ENCODE assay signal across 1 cellular context in the genomic region with DNA sequence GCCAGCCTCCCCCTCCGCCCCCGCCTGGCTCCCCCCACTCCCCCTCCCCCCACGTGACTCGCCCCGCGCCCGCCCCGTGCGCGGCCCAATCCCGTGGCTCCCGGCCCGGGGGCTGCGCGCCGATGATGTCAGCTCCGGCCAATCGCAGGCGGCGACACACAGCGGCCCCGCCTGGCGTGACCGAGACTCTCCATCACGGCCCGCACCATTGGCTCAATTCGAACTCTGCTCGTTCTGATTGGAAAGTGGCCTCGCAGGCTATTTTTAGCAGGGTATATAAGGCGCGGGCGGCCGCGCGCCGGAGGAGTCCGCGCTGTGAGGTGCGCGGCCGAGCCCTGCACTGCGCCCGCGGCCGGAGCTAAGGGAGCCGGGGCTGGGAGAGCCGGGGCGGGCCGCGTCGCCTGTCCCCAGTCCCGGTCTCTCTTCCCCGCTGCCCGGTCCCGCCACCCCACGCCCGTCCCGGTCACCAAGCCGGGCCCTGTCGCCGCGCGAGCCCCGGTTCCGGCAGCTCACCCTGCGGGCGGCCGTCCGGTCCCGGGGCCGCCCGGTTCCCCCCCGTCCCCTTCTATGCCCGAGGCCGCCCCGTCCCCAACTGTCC.
TF ChIP-seq lines count a peak whose summit lies in the region.

No MANE protein-coding gene starts in this region.

TF ChIP-seq in GM12878, 131 proteins besides CTCF, POLR2A, EP300 and RAD21 (continued from another document and continues in another):
- TF ChIP-seq ZNF687 (IDR thresholded peaks at IDR 0.05) (peak; percentile 93), SMC3 (IDR thresholded peaks at IDR 0.05; ENCODE audit: borderline replicate concordance, low read length) (no peak; the same call in 1 of the 2 replicates), CREM (IDR thresholded peaks at IDR 0.05; ENCODE audit: low read depth) (peak; percentile 57; the same call in 1 of the 2 replicates), HDGF (IDR thresholded peaks at IDR 0.05) (no peak), KAT2A (conservative IDR thresholded peaks at IDR 0.05; ENCODE audit: control insufficient read depth, low read depth, low read length) (no peak), MYB (IDR thresholded peaks at IDR 0.05; ENCODE audit: borderline replicate concordance, low read depth, low read length) (0 out of 2 replicates have a peak, but pooled peaks have one; percentile 58), YY1 (IDR thresholded peaks at IDR 0.05; ENCODE audit: low read depth, low read length) (peak; percentile 54), CREB1 (IDR thresholded peaks at IDR 0.05; ENCODE audit: low read depth) (peak; percentile 86), MEF2B (IDR thresholded peaks at IDR 0.05; ENCODE audit: partially characterized antibody, poor library complexity, severe bottlenecking) (peak; percentile 86), CHD2 (IDR thresholded peaks at IDR 0.05; ENCODE audit: borderline replicate concordance, low read depth, low read length) (peak; percentile 86; the same call in 1 of the 2 replicates), BHLHE40 (IDR thresholded peaks at IDR 0.05; ENCODE audit: borderline replicate concordance in 1 of 2, low read depth in 2 of 2, low read length in 1 of 2) (peak; percentile 68 to 83; a peak in 3 of 4 replicates), HDAC2 (IDR thresholded peaks at IDR 0.05) (no peak), NR2C2 (IDR thresholded peaks at IDR 0.05; ENCODE audit: borderline replicate concordance, control insufficient read depth, insufficient read length, low read depth) (no peak), FOXK2 (IDR thresholded peaks at IDR 0.05) (no peak), PAX5 (IDR thresholded peaks at IDR 0.05; ENCODE audit: borderline replicate concordance, low read depth, low read length) (peak; percentile 94), BACH1 (IDR thresholded peaks at IDR 0.05; ENCODE audit: borderline replicate concordance) (peak; percentile 91), MTA3 (IDR thresholded peaks at IDR 0.05; ENCODE audit: borderline replicate concordance, low read length) (no peak), KDM1A (IDR thresholded peaks at IDR 0.05; ENCODE audit: borderline replicate concordance) (no peak), WRNIP1 (IDR thresholded peaks at IDR 0.05; ENCODE audit: borderline replicate concordance, low read depth, low read length) (no peak), SPI1 (IDR thresholded peaks at IDR 0.05; ENCODE audit: borderline replicate concordance, insufficient read depth, low read depth, low read length) (no peak), KLF5 (IDR thresholded peaks at IDR 0.05; ENCODE audit: partially characterized antibody) (peak; percentile 40), IKZF1 (conservative IDR thresholded peaks at IDR 0.05) (peak; percentile 45), ZZZ3 (IDR thresholded peaks at IDR 0.05; ENCODE audit: control insufficient read depth, insufficient read length, low read depth) (no peak), CEBPZ (IDR thresholded peaks at IDR 0.05; ENCODE audit: low read depth, low read length) (no peak), RAD51 (IDR thresholded peaks at IDR 0.05) (peak; percentile 61; the same call in 1 of the 2 replicates), SMARCA5 (IDR thresholded peaks at IDR 0.05) (peak; percentile 77), TCF7 (IDR thresholded peaks at IDR 0.05; ENCODE audit: borderline replicate concordance) (no peak), CBFB (IDR thresholded peaks at IDR 0.05; ENCODE audit: low read depth) (peak; percentile 61), SUZ12 (IDR thresholded peaks at IDR 0.05; ENCODE audit: unreplicated experiment) (no peak), SP1 (IDR thresholded peaks at IDR 0.05; ENCODE audit: low read depth, low read length) (peak; percentile 97), RCOR1 (conservative IDR thresholded peaks at IDR 0.05; ENCODE audit: low read depth, low read length) (no peak), TBL1XR1 (IDR thresholded peaks at IDR 0.05; ENCODE audit: low read depth, low read length) (no peak; the same call in 1 of the 2 replicates), GATAD2B (conservative IDR thresholded peaks at IDR 0.05; ENCODE audit: low read depth) (no peak; the same call in 1 of the 2 replicates), ZNF274 (IDR thresholded peaks at IDR 0.05; ENCODE audit: insufficient read depth, insufficient read length) (no peak), TCF3 (IDR thresholded peaks at IDR 0.05; ENCODE audit: borderline replicate concordance, insufficient read depth, low read depth, low read length) (peak; percentile 92; the same call in 1 of the 2 replicates), STAT1 (conservative IDR thresholded peaks at IDR 0.05) (peak; percentile 59; the same call in 1 of the 2 replicates), RBBP5 (conservative IDR thresholded peaks at IDR 0.05) (no peak)
- TF ChIP-seq, protein P1, sequence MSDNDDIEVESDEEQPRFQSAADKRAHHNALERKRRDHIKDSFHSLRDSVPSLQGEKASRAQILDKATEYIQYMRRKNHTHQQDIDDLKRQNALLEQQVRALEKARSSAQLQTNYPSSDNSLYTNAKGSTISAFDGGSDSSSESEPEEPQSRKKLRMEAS (IDR thresholded peaks at IDR 0.05; ENCODE audit: low read depth, low read length) = peak; percentile 4; the same call in 1 of the 2 replicates
- TF ChIP-seq, protein P2, sequence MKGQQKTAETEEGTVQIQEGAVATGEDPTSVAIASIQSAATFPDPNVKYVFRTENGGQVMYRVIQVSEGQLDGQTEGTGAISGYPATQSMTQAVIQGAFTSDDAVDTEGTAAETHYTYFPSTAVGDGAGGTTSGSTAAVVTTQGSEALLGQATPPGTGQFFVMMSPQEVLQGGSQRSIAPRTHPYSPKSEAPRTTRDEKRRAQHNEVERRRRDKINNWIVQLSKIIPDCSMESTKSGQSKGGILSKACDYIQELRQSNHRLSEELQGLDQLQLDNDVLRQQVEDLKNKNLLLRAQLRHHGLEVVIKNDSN (IDR thresholded peaks at IDR 0.05; ENCODE audit: borderline replicate concordance, extremely low read length, insufficient read depth, low read depth, low read length) = peak; percentile 81
- TF ChIP-seq, protein P3, sequence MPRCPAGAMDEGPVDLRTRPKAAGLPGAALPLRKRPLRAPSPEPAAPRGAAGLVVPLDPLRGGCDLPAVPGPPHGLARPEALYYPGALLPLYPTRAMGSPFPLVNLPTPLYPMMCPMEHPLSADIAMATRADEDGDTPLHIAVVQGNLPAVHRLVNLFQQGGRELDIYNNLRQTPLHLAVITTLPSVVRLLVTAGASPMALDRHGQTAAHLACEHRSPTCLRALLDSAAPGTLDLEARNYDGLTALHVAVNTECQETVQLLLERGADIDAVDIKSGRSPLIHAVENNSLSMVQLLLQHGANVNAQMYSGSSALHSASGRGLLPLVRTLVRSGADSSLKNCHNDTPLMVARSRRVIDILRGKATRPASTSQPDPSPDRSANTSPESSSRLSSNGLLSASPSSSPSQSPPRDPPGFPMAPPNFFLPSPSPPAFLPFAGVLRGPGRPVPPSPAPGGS (IDR thresholded peaks at IDR 0.05; ENCODE audit: borderline replicate concordance, insufficient read depth, low read depth, low read length, poor library complexity, severe bottlenecking) = no peak
- TF ChIP-seq, protein P4, sequence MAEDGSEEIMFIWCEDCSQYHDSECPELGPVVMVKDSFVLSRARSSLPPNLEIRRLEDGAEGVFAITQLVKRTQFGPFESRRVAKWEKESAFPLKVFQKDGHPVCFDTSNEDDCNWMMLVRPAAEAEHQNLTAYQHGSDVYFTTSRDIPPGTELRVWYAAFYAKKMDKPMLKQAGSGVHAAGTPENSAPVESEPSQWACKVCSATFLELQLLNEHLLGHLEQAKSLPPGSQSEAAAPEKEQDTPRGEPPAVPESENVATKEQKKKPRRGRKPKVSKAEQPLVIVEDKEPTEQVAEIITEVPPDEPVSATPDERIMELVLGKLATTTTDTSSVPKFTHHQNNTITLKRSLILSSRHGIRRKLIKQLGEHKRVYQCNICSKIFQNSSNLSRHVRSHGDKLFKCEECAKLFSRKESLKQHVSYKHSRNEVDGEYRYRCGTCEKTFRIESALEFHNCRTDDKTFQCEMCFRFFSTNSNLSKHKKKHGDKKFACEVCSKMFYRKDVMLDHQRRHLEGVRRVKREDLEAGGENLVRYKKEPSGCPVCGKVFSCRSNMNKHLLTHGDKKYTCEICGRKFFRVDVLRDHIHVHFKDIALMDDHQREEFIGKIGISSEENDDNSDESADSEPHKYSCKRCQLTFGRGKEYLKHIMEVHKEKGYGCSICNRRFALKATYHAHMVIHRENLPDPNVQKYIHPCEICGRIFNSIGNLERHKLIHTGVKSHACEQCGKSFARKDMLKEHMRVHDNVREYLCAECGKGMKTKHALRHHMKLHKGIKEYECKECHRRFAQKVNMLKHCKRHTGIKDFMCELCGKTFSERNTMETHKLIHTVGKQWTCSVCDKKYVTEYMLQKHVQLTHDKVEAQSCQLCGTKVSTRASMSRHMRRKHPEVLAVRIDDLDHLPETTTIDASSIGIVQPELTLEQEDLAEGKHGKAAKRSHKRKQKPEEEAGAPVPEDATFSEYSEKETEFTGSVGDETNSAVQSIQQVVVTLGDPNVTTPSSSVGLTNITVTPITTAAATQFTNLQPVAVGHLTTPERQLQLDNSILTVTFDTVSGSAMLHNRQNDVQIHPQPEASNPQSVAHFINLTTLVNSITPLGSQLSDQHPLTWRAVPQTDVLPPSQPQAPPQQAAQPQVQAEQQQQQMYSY (CRISPR knock-in tag; IDR thresholded peaks at IDR 0.05) = peak; percentile 27; the same call in 1 of the 2 replicates
- TF ChIP-seq, protein P5, sequence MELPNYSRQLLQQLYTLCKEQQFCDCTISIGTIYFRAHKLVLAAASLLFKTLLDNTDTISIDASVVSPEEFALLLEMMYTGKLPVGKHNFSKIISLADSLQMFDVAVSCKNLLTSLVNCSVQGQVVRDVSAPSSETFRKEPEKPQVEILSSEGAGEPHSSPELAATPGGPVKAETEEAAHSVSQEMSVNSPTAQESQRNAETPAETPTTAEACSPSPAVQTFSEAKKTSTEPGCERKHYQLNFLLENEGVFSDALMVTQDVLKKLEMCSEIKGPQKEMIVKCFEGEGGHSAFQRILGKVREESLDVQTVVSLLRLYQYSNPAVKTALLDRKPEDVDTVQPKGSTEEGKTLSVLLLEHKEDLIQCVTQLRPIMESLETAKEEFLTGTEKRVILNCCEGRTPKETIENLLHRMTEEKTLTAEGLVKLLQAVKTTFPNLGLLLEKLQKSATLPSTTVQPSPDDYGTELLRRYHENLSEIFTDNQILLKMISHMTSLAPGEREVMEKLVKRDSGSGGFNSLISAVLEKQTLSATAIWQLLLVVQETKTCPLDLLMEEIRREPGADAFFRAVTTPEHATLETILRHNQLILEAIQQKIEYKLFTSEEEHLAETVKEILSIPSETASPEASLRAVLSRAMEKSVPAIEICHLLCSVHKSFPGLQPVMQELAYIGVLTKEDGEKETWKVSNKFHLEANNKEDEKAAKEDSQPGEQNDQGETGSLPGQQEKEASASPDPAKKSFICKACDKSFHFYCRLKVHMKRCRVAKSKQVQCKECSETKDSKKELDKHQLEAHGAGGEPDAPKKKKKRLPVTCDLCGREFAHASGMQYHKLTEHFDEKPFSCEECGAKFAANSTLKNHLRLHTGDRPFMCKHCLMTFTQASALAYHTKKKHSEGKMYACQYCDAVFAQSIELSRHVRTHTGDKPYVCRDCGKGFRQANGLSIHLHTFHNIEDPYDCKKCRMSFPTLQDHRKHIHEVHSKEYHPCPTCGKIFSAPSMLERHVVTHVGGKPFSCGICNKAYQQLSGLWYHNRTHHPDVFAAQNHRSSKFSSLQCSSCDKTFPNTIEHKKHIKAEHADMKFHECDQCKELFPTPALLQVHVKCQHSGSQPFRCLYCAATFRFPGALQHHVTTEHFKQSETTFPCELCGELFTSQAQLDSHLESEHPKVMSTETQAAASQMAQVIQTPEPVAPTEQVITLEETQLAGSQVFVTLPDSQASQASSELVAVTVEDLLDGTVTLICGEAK (IDR thresholded peaks at IDR 0.05; ENCODE audit: borderline replicate concordance) = no peak
